Comparison of ENCODE assay signal across 26 cellular contexts in genomic region chr17:70006159-70006558, GRCh38.
DNase-seq lines count a peak whose midpoint lies in the region; ATAC-seq, FAIRE-seq and TF ChIP-seq lines count a peak whose summit lies in the region.
"Had no signal": no experiment of that assay in that cellular context is flagged by ENCODE, and none has a peak within 500 bp of the region (broad histone marks: within the 10 kb centered on the region; RNA-seq: fewer than 3 reads in every experiment).

No MANE protein-coding gene starts in this region.

- TF ChIP-seq POLR2A in A549 (IDR thresholded peaks at IDR 0.05; ENCODE audit: low read length), result no peak

- POLR2A ChIA-PET in A549 (lab: Yijun Ruan, JAX), result interaction anchor here (0.5 kb wide), 1 partner anchor 1588 kb away, joined by 6 read pairs; no protein-coding TSS in a partner anchor

- no peak overlapping the region for H3K27ac ChIP-seq in A549
- H3K27ac ChIP-seq: ascending aorta, esophagus muscularis mucosa, heart right ventricle, prostate gland, transverse colon had no signal

- 39% methylated on average over 4 of the region's 4 CpGs for WGBS in A549 (ENCODE audit: missing lambda C conversion rate)

- H3K9me3 ChIP-seq in A549, result no peaks in the 10 kb centered on the region
- H3K9me3 ChIP-seq: ascending aorta, BE2C, esophagus muscularis mucosa, MG63, prostate gland, transverse colon had no signal

- no peak for ATAC-seq in A549
- ATAC-seq in HG02759 (IDR thresholded peaks at IDR 0.05; ENCODE audit: unreplicated experiment), result no peak
- ATAC-seq: heart right ventricle, left colon, WTC11 had no signal

- no peak for DNase-seq in A549 (ENCODE audit: low read depth in 1 of 2, low spot score in 1 of 2)
- DNase-seq in LHCN-M2 (ENCODE audit: low read depth), result peak; percentile 12
- peak; percentile 40 for DNase-seq in choroid plexus epithelial cell (ENCODE audit: low read depth)
- DNase-seq in fibroblast of the conjunctiva (ENCODE audit: low read depth), result peak; percentile 9
- no peak for DNase-seq in NCI-H2171 treated with DMSO at 0.1 percent for 48 hours (lab: John Stamatoyannopoulos, UW)
- no peak for DNase-seq in glomerular visceral epithelial cell (ENCODE audit: extremely low spot score)
- DNase-seq in midbrain (lab: John Stamatoyannopoulos, UW), result no peak
- DNase-seq: 8988T; activated CD4-positive, alpha-beta T cell treated with anti-CD3 and anti-CD28 coated beads, Interleukin-2, amount 50 U/mL, for 4 hours; BE2C; DMS53; effector CD4-positive, alpha-beta T cell; GDM1; heart right ventricle; left colon; MG63; NCI-H2081 treated with DMSO at 0.1 percent for 48 hours; NCI-H446 treated with DMSO at 0.1 percent for 48 hours; SHP77; stimulated activated CD4-positive, alpha-beta T cell treated with anti-CD3 and anti-CD28 coated beads, Interleukin-1b, Interleukin-23, amount 100 ng/mL, for 48 hours; transverse colon had no signal

- no peak for FAIRE-seq in A549 (lab: Jason Lieb, UNC)

- CTCF ChIA-PET in A549 (lab: Yijun Ruan, JAX), result interaction anchor here (0.6 to 1.4 kb wide), 4 partner anchors 10 to 20 kb away, joined by 3 read pairs; no protein-coding TSS in a partner anchor

- no peak for TF ChIP-seq EP300 in A549 (IDR thresholded peaks at IDR 0.05)

- no peak for TF ChIP-seq CTCF in A549 (IDR thresholded peaks at IDR 0.05)
- no peak for TF ChIP-seq CTCF in choroid plexus epithelial cell (conservative IDR thresholded peaks at IDR 0.05; ENCODE audit: low read depth, low read length)

- H3K4me1 ChIP-seq in A549, result no peaks in the 10 kb centered on the region
- H3K4me1 ChIP-seq: ascending aorta, BE2C, esophagus muscularis mucosa, heart right ventricle, prostate gland, transverse colon had no signal

- H3K4me3 ChIP-seq in A549 (no peak overlapping the region), choroid plexus epithelial cell (ENCODE audit: low read depth, low read length) (no peak overlapping the region)
- H3K4me3 ChIP-seq: ascending aorta, esophagus muscularis mucosa, heart right ventricle, MG63, prostate gland, transverse colon had no signal

- peak overlapping the region; percentile 11; the same call in 2 of the 3 replicates for H3K4me2 ChIP-seq in A549

- TF ChIP-seq RAD21 in A549 (conservative IDR thresholded peaks at IDR 0.05 in 1 of 2, IDR thresholded peaks at IDR 0.05 in 1 of 2), result no peak

TF ChIP-seq in A549, 52 proteins besides CTCF, POLR2A, EP300 and RAD21:
- no peak for TF ChIP-seq REST (IDR thresholded peaks at IDR 0.05)
- no peak for TF ChIP-seq NPAS2 (CRISPR knock-in tag; IDR thresholded peaks at IDR 0.05; ENCODE audit: borderline replicate concordance)
- TF ChIP-seq ZSCAN20 (CRISPR knock-in tag; IDR thresholded peaks at IDR 0.05), result no peak
- no peak for TF ChIP-seq HOXB5 (CRISPR knock-in tag; IDR thresholded peaks at IDR 0.05)
- no peak for TF ChIP-seq BHLHE40 (IDR thresholded peaks at IDR 0.05; ENCODE audit: low read depth, low read length)
- TF ChIP-seq HOXA7 (CRISPR knock-in tag; IDR thresholded peaks at IDR 0.05), result no peak
- TF ChIP-seq RNF2 (IDR thresholded peaks at IDR 0.05; ENCODE audit: borderline replicate concordance, low read depth), result no peak
- TF ChIP-seq GATA3 (IDR thresholded peaks at IDR 0.05; ENCODE audit: borderline replicate concordance), result no peak
- TF ChIP-seq MAFK (IDR thresholded peaks at IDR 0.05; ENCODE audit: partially characterized antibody), result no peak
- no peak for TF ChIP-seq RCOR1 (IDR thresholded peaks at IDR 0.05; ENCODE audit: low read depth, low read length)
- no peak for TF ChIP-seq RFX5 (IDR thresholded peaks at IDR 0.05)
- TF ChIP-seq EHMT2 (IDR thresholded peaks at IDR 0.05; ENCODE audit: low read depth), result no peak

Comparison
In these comparisons a context has a peak if more than half of its experiments do, and no peak if none do; other contexts are left out.
1. DNase-seq: peak in LHCN-M2 (single experiment), choroid plexus epithelial cell (single experiment) and fibroblast of the conjunctiva (single experiment); none in A549 (0 of 2), NCI-H2171 treated with DMSO at 0.1 percent for 48 hours (single experiment), glomerular visceral epithelial cell (single experiment) and midbrain (single experiment).